ENCODE assay signal across 1 cellular context in the genomic region with DNA sequence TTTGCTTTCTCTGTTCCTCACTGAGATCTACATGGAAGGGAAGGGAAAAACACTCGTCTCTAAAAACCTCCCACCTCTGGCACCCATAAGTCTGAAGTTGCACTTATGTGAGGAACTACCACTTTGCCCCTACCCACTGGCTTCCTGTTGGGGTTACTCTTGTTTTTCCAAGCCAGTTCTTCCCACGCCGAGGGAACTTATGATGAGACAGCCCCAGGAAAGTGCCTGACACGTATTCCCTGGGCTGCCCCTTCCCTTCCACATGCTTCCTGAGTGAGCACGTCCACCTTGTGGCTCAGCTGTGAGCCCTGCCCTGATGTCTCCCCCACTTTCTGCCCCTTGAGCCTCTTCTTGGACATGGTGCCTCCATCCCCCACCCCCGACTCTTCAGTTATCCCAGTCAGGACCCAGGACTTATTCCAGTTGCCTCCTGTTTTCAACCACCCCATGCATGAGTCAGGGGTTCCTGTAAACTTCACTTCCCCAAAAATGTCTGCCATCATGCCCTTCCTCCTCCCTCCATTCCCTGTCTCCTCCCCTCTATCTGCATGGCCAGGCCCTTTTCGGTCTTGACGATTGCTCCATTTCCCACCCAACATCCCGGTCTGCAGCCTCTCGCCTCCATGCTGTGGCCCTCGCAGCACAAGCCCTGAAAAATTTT.
TF ChIP-seq lines count a peak whose summit lies in the region.

No MANE protein-coding gene starts in this region.

TF ChIP-seq in K562, 482 proteins besides CTCF, POLR2A, EP300 and RAD21 (continued from another document and continues in another):
- TF ChIP-seq IFI16 (CRISPR knock-in tag; IDR thresholded peaks at IDR 0.05) (no peak), PTRF (tag; IDR thresholded peaks at IDR 0.05) (no peak), ZNF175 (CRISPR knock-in tag; IDR thresholded peaks at IDR 0.05; ENCODE audit: low read depth) (peak; percentile 61), NR2C2 (CRISPR knock-in tag; IDR thresholded peaks at IDR 0.05) (no peak), NR2C2 (tag; IDR thresholded peaks at IDR 0.05) (no peak; the same call in 1 of the 2 replicates), SPI1 (IDR thresholded peaks at IDR 0.05; ENCODE audit: borderline replicate concordance, low read depth, low read length) (peak; percentile 92), POLR2AphosphoS2 (IDR thresholded peaks at IDR 0.05; ENCODE audit: low read length) (no peak), ZNF717 (CRISPR knock-in tag; IDR thresholded peaks at IDR 0.05) (no peak), ELF4 (CRISPR knock-in tag; IDR thresholded peaks at IDR 0.05) (peak; percentile 47), NFE2 (IDR thresholded peaks at IDR 0.05; ENCODE audit: low read depth) (peak; percentile 53; the same call in 1 of the 2 replicates), TBP (optimal IDR thresholded peaks at IDR 0.05; ENCODE audit: low read depth, low read length) (peak; percentile 89), ZNF589 (CRISPR knock-in tag; IDR thresholded peaks at IDR 0.05; ENCODE audit: low read depth) (0 out of 2 replicates have a peak, but pooled peaks have one; percentile 75), ARID1B (IDR thresholded peaks at IDR 0.05) (0 out of 2 replicates have a peak, but pooled peaks have one; percentile 16), ZNF316 (IDR thresholded peaks at IDR 0.05) (peak; percentile 25; the same call in 1 of the 2 replicates), CTBP1 (IDR thresholded peaks at IDR 0.05; ENCODE audit: borderline replicate concordance) (peak; percentile 19; the same call in 1 of the 2 replicates), EHMT2 (IDR thresholded peaks at IDR 0.05) (peak; percentile 73; the same call in 1 of the 2 replicates), GTF2A2 (tag; IDR thresholded peaks at IDR 0.05) (peak; percentile 89), SIRT6 (IDR thresholded peaks at IDR 0.05; ENCODE audit: low read depth, low read length) (no peak), GTF2F1 (IDR thresholded peaks at IDR 0.05; ENCODE audit: low read depth, low read length) (0 out of 2 replicates have a peak, but pooled peaks have one; percentile 68), ZNF507 (tag; conservative IDR thresholded peaks at IDR 0.05) (no peak), ZNF583 (CRISPR knock-in tag; IDR thresholded peaks at IDR 0.05) (peak; percentile 48; the same call in 1 of the 2 replicates), TEAD4 (IDR thresholded peaks at IDR 0.05; ENCODE audit: low read length) (0 out of 2 replicates have a peak, but pooled peaks have one; percentile 5), TEAD4 (CRISPR knock-in tag; IDR thresholded peaks at IDR 0.05; ENCODE audit: borderline replicate concordance) (no peak), PRPF4 (IDR thresholded peaks at IDR 0.05; ENCODE audit: insufficient read depth, low read depth, low read length, poor library complexity, severe bottlenecking) (no peak), YY1 (IDR thresholded peaks at IDR 0.05; ENCODE audit: borderline replicate concordance in 1 of 3, control insufficient read depth in 1 of 3, extremely low read depth in 1 of 3, insufficient read depth in 3 of 3, insufficient read length in 1 of 3, insufficient replicate concordance in 2 of 3, low read depth in 1 of 3, low read length in 2 of 3) (peak in 1 of 3 experiments; percentile 69), ZBTB17 (CRISPR knock-in tag; IDR thresholded peaks at IDR 0.05) (0 out of 2 replicates have a peak, but pooled peaks have one; percentile 36), CEBPB (tag; IDR thresholded peaks at IDR 0.05) (no peak), WHSC1 (IDR thresholded peaks at IDR 0.05; ENCODE audit: low read length) (no peak), ZNF212 (CRISPR knock-in tag; IDR thresholded peaks at IDR 0.05) (no peak), ZNF766 (CRISPR knock-in tag; conservative IDR thresholded peaks at IDR 0.05) (peak; percentile 87), EP400 (IDR thresholded peaks at IDR 0.05) (0 out of 2 replicates have a peak, but pooled peaks have one; percentile 22), POLR2B (IDR thresholded peaks at IDR 0.05; ENCODE audit: low read depth, partially characterized antibody) (no peak), SUPT5H (IDR thresholded peaks at IDR 0.05) (peak; percentile 58), FOXJ2 (tag; IDR thresholded peaks at IDR 0.05) (no peak), KLF10 (CRISPR knock-in tag; IDR thresholded peaks at IDR 0.05) (no peak), ZKSCAN8 (CRISPR knock-in tag; IDR thresholded peaks at IDR 0.05) (peak; percentile 55; the same call in 1 of the 2 replicates), MAZ (CRISPR knock-in tag; conservative IDR thresholded peaks at IDR 0.05 in 1 of 2, IDR thresholded peaks at IDR 0.05 in 1 of 2) (0 out of 4 replicates have a peak, but pooled peaks of 1 of the 2 experiments have one; percentile 21), NCOR1 (IDR thresholded peaks at IDR 0.05) (no peak)
- TF ChIP-seq, protein P1, sequence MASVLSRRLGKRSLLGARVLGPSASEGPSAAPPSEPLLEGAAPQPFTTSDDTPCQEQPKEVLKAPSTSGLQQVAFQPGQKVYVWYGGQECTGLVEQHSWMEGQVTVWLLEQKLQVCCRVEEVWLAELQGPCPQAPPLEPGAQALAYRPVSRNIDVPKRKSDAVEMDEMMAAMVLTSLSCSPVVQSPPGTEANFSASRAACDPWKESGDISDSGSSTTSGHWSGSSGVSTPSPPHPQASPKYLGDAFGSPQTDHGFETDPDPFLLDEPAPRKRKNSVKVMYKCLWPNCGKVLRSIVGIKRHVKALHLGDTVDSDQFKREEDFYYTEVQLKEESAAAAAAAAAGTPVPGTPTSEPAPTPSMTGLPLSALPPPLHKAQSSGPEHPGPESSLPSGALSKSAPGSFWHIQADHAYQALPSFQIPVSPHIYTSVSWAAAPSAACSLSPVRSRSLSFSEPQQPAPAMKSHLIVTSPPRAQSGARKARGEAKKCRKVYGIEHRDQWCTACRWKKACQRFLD (CRISPR knock-in tag; IDR thresholded peaks at IDR 0.05): 0 out of 2 replicates have a peak, but pooled peaks have one; percentile 41
- TF ChIP-seq, protein P2, sequence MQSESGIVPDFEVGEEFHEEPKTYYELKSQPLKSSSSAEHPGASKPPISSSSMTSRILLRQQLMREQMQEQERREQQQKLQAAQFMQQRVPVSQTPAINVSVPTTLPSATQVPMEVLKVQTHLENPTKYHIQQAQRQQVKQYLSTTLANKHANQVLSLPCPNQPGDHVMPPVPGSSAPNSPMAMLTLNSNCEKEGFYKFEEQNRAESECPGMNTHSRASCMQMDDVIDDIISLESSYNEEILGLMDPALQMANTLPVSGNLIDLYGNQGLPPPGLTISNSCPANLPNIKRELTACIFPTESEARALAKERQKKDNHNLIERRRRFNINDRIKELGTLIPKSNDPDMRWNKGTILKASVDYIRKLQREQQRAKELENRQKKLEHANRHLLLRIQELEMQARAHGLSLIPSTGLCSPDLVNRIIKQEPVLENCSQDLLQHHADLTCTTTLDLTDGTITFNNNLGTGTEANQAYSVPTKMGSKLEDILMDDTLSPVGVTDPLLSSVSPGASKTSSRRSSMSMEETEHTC (IDR thresholded peaks at IDR 0.05): no peak
- TF ChIP-seq, protein P3, sequence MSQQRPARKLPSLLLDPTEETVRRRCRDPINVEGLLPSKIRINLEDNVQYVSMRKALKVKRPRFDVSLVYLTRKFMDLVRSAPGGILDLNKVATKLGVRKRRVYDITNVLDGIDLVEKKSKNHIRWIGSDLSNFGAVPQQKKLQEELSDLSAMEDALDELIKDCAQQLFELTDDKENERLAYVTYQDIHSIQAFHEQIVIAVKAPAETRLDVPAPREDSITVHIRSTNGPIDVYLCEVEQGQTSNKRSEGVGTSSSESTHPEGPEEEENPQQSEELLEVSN (IDR thresholded peaks at IDR 0.05; ENCODE audit: borderline replicate concordance in 1 of 2, extremely low read depth in 1 of 2, insufficient read depth in 1 of 2, insufficient read length in 1 of 2, low read depth in 1 of 2, low read length in 1 of 2, poor library complexity in 1 of 2, severe bottlenecking in 1 of 2): peak in 1 of 2 experiments; percentile 11
- TF ChIP-seq, protein P4, sequence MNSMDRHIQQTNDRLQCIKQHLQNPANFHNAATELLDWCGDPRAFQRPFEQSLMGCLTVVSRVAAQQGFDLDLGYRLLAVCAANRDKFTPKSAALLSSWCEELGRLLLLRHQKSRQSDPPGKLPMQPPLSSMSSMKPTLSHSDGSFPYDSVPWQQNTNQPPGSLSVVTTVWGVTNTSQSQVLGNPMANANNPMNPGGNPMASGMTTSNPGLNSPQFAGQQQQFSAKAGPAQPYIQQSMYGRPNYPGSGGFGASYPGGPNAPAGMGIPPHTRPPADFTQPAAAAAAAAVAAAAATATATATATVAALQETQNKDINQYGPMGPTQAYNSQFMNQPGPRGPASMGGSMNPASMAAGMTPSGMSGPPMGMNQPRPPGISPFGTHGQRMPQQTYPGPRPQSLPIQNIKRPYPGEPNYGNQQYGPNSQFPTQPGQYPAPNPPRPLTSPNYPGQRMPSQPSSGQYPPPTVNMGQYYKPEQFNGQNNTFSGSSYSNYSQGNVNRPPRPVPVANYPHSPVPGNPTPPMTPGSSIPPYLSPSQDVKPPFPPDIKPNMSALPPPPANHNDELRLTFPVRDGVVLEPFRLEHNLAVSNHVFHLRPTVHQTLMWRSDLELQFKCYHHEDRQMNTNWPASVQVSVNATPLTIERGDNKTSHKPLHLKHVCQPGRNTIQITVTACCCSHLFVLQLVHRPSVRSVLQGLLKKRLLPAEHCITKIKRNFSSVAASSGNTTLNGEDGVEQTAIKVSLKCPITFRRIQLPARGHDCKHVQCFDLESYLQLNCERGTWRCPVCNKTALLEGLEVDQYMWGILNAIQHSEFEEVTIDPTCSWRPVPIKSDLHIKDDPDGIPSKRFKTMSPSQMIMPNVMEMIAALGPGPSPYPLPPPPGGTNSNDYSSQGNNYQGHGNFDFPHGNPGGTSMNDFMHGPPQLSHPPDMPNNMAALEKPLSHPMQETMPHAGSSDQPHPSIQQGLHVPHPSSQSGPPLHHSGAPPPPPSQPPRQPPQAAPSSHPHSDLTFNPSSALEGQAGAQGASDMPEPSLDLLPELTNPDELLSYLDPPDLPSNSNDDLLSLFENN (IDR thresholded peaks at IDR 0.05; ENCODE audit: low read depth in 2 of 2, low read length in 2 of 2): peak in 1 of 2 experiments; percentile 58; a peak in 2 of 4 replicates
- TF ChIP-seq, protein P5, sequence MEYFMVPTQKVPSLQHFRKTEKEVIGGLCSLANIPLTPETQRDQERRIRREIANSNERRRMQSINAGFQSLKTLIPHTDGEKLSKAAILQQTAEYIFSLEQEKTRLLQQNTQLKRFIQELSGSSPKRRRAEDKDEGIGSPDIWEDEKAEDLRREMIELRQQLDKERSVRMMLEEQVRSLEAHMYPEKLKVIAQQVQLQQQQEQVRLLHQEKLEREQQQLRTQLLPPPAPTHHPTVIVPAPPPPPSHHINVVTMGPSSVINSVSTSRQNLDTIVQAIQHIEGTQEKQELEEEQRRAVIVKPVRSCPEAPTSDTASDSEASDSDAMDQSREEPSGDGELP (CRISPR knock-in tag; IDR thresholded peaks at IDR 0.05; ENCODE audit: borderline replicate concordance): peak; percentile 34; the same call in 1 of the 2 replicates
- TF ChIP-seq, protein P6, sequence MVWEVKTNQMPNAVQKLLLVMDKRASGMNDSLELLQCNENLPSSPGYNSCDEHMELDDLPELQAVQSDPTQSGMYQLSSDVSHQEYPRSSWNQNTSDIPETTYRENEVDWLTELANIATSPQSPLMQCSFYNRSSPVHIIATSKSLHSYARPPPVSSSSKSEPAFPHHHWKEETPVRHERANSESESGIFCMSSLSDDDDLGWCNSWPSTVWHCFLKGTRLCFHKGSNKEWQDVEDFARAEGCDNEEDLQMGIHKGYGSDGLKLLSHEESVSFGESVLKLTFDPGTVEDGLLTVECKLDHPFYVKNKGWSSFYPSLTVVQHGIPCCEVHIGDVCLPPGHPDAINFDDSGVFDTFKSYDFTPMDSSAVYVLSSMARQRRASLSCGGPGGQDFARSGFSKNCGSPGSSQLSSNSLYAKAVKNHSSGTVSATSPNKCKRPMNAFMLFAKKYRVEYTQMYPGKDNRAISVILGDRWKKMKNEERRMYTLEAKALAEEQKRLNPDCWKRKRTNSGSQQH (CRISPR knock-in tag; IDR thresholded peaks at IDR 0.05): peak; percentile 95; the same call in 1 of the 2 replicates
- TF ChIP-seq, protein P7, sequence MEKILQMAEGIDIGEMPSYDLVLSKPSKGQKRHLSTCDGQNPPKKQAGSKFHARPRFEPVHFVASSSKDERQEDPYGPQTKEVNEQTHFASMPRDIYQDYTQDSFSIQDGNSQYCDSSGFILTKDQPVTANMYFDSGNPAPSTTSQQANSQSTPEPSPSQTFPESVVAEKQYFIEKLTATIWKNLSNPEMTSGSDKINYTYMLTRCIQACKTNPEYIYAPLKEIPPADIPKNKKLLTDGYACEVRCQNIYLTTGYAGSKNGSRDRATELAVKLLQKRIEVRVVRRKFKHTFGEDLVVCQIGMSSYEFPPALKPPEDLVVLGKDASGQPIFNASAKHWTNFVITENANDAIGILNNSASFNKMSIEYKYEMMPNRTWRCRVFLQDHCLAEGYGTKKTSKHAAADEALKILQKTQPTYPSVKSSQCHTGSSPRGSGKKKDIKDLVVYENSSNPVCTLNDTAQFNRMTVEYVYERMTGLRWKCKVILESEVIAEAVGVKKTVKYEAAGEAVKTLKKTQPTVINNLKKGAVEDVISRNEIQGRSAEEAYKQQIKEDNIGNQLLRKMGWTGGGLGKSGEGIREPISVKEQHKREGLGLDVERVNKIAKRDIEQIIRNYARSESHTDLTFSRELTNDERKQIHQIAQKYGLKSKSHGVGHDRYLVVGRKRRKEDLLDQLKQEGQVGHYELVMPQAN (IDR thresholded peaks at IDR 0.05; ENCODE audit: borderline replicate concordance): no peak
- TF ChIP-seq, protein P8, sequence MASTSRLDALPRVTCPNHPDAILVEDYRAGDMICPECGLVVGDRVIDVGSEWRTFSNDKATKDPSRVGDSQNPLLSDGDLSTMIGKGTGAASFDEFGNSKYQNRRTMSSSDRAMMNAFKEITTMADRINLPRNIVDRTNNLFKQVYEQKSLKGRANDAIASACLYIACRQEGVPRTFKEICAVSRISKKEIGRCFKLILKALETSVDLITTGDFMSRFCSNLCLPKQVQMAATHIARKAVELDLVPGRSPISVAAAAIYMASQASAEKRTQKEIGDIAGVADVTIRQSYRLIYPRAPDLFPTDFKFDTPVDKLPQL (IDR thresholded peaks at IDR 0.05; ENCODE audit: extremely low read depth, insufficient read length): peak; percentile 32
- TF ChIP-seq, protein P9, sequence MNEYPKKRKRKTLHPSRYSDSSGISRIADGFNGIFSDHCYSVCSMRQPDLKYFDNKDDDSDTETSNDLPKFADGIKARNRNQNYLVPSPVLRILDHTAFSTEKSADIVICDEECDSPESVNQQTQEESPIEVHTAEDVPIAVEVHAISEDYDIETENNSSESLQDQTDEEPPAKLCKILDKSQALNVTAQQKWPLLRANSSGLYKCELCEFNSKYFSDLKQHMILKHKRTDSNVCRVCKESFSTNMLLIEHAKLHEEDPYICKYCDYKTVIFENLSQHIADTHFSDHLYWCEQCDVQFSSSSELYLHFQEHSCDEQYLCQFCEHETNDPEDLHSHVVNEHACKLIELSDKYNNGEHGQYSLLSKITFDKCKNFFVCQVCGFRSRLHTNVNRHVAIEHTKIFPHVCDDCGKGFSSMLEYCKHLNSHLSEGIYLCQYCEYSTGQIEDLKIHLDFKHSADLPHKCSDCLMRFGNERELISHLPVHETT (CRISPR knock-in tag; conservative IDR thresholded peaks at IDR 0.05 in 1 of 2, IDR thresholded peaks at IDR 0.05 in 1 of 2): peak in 1 of 2 experiments; percentile 72; a peak in 1 of 4 replicates
